ENCODE assay signal across 2 cellular contexts in genomic region chr2:61926921-61927477, GRCh38.
TF ChIP-seq lines count a peak whose summit lies in the region.

No MANE protein-coding gene starts in this region.

TF ChIP-seq in GM23338, 12 proteins besides CTCF, POLR2A, EP300 and RAD21:
- TF ChIP-seq ETS1 (IDR thresholded peaks at IDR 0.05) (no peak), STAT1 (IDR thresholded peaks at IDR 0.05; ENCODE audit: unreplicated experiment) (no peak), NANOG (IDR thresholded peaks at IDR 0.05; ENCODE audit: borderline replicate concordance) (peak; percentile 44; the same call in 1 of the 2 replicates), CREB1 (CRISPR knock-in tag; IDR thresholded peaks at IDR 0.05; ENCODE audit: low read depth) (no peak), EZH2phosphoT487 (IDR thresholded peaks at IDR 0.05; ENCODE audit: unreplicated experiment) (no peak)

TF ChIP-seq in H1, 55 proteins besides CTCF, POLR2A, EP300 and RAD21:
- TF ChIP-seq CHD1 (IDR thresholded peaks at IDR 0.05; ENCODE audit: low read depth, low read length): no peak
- no peak for TF ChIP-seq CBX8 (IDR thresholded peaks at IDR 0.05; ENCODE audit: borderline replicate concordance, low read depth, low read length)
- TF ChIP-seq TEAD4 (IDR thresholded peaks at IDR 0.05; ENCODE audit: low read depth, low read length): no peak
TF ChIP-seq in H1: peak in this region for 0.
